19 cellular contexts compared by ENCODE assay signal in genomic region chr11:95991101-95991500, GRCh38.
A peak's percentile ranks its signal among the peaks of the same experiment; 100 is the strongest.
DNase-seq lines count a peak whose midpoint lies in the region; ATAC-seq and TF ChIP-seq lines count a peak whose summit lies in the region.
"Had no signal": no experiment of that assay in that cellular context is flagged by ENCODE, and none has a peak within 500 bp of the region (broad histone marks: within the 10 kb centered on the region; RNA-seq: fewer than 3 reads in every experiment).

No MANE protein-coding gene starts in this region.

- DNase-seq in H4 (ENCODE audit: low spot score) (peak; percentile 53), SW480 (ENCODE audit: low spot score) (peak; percentile 41), left lung (no peak), transverse colon (no peak), coronary artery (ENCODE audit: low spot score) (no peak), foreskin fibroblast (no peak)
- DNase-seq: activated CD4-positive, alpha-beta T cell treated with anti-CD3 and anti-CD28 coated beads for 48 hours; activated T-cell treated with anti-CD3 and anti-CD28 coated beads, Interleukin-2, amount 50 U/mL, for 1 hour; adrenal gland; dermis blood vessel endothelial cell; GDM1; Kasumi-1; mucosa of descending colon; NCI-H187; psoas muscle; RPMI8226 had no signal

- TF ChIP-seq POLR2A in transverse colon (IDR thresholded peaks at IDR 0.05), result no peak

- H3K4me3 ChIP-seq in left lung (no peak overlapping the region), transverse colon (no peak overlapping the region), coronary artery (no peak overlapping the region), foreskin fibroblast (ENCODE audit: low read depth in 1 of 2, low read length in 2 of 2) (no peak overlapping the region)
- H3K4me3 ChIP-seq: adrenal gland, mucosa of descending colon, psoas muscle, tibial nerve had no signal

- in situ Hi-C loops in transverse colon (cut with MboI; ENCODE audit: low pct_ligation_motif_present in 1 of 4, low pct_unique_long_range_greater_than_20kb in 1 of 4, low sequenced_read_pairs in 3 of 4), result no loop called here

- H3K9me3 ChIP-seq in left lung (no peaks in the 10 kb centered on the region), transverse colon (no peaks in the 10 kb centered on the region)
- H3K9me3 ChIP-seq: adrenal gland, mucosa of descending colon, psoas muscle, tibial nerve had no signal

- H3K36me3 ChIP-seq in left lung (peaks cover 0 to 4% of the 10 kb centered on the region in 2 donors), transverse colon (no peaks in the 10 kb centered on the region)
- H3K36me3 ChIP-seq: adrenal gland had no signal

- intact Hi-C loops in left lung (cut with DNase I), result no loop called here
- intact Hi-C loops in transverse colon (cut with DNase I; ENCODE audit: low total_unique reads), result no loop called here

- H3K4me1 ChIP-seq in left lung (peaks cover 12 to 14% of the 10 kb centered on the region in 2 donors), transverse colon (peaks cover 0 to 23% (median 12%) of the 10 kb centered on the region in 4 donors)
- H3K4me1 ChIP-seq: adrenal gland, psoas muscle had no signal

- TF ChIP-seq CTCF in left lung (IDR thresholded peaks at IDR 0.05) (no peak), transverse colon (IDR thresholded peaks at IDR 0.05) (no peak), coronary artery (IDR thresholded peaks at IDR 0.05) (no peak), foreskin fibroblast (IDR thresholded peaks at IDR 0.05; ENCODE audit: low read depth, low read length) (no peak)

- peak overlapping the region; percentile 46 to 69 for H3K27ac ChIP-seq in left lung
- H3K27ac ChIP-seq in transverse colon, result peak overlapping the region in 3 of 4 donors; percentile 4 to 47 (median 13)
- peak overlapping the region in 1 of 2 donors; percentile 42 for H3K27ac ChIP-seq in coronary artery
- H3K27ac ChIP-seq: psoas muscle had no signal

- no peak for TF ChIP-seq EP300 in transverse colon (IDR thresholded peaks at IDR 0.05; ENCODE audit: low read depth)

- WGBS in transverse colon (ENCODE audit: low coverage in 1 of 2), 2 donors, result 67 to 89% methylated on average over 1 of the region's 1 CpG

- no peaks in the 10 kb centered on the region for H3K27me3 ChIP-seq in left lung
- H3K27me3 ChIP-seq in transverse colon, result no peaks in the 10 kb centered on the region
- H3K27me3 ChIP-seq: adrenal gland, tibial nerve had no signal

- ATAC-seq in left lung, result peak; percentile 85
- no peak for ATAC-seq in GM19351 (IDR thresholded peaks at IDR 0.05; ENCODE audit: unreplicated experiment)
- no peak for ATAC-seq in HG03159 (IDR thresholded peaks at IDR 0.05; ENCODE audit: unreplicated experiment)
- ATAC-seq: mucosa of descending colon, psoas muscle had no signal

Comparison
In these comparisons a context has a peak if more than half of its experiments do, and no peak if none do; other contexts are left out.
1. DNase-seq: peak in H4 (single experiment) and SW480 (single experiment); none in left lung (0 of 2), transverse colon (single experiment), coronary artery (single experiment) and foreskin fibroblast (0 of 2).